8 cellular contexts compared by ENCODE assay signal in genomic region chr14:30214456-30215090, GRCh38.
DNase-seq lines count a peak whose midpoint lies in the region; ATAC-seq, FAIRE-seq and TF ChIP-seq lines count a peak whose summit lies in the region.

No MANE protein-coding gene starts in this region.

- intact Hi-C loops in HepG2 (cut with micrococcal nuclease; ENCODE audit: unreplicated experiment), result loop anchor here (1.0 kb wide), 4 partner anchors 229 to 1463 kb away; no protein-coding TSS in a partner anchor

- POLR2A ChIA-PET in HepG2 (lab: Yijun Ruan, JAX), result no interaction called here

- TF ChIP-seq EP300 in HepG2 (IDR thresholded peaks at IDR 0.05; ENCODE audit: low read depth in 2 of 2, low read length in 2 of 2) (no peak), HepG2 (CRISPR knock-in tag; IDR thresholded peaks at IDR 0.05; ENCODE audit: borderline replicate concordance) (no peak)

- TF ChIP-seq CTCF in HepG2 (CRISPR knock-in tag; IDR thresholded peaks at IDR 0.05), result peak; percentile 87

- TF ChIP-seq RAD21 in HepG2 (CRISPR knock-in tag; IDR thresholded peaks at IDR 0.05), result peak; percentile 79

- H3K36me3 ChIP-seq in HepG2 (replicated peaks in 1 of 2; ENCODE audit: control insufficient read depth in 1 of 2, insufficient read depth in 2 of 2, low read length in 2 of 2), result no peaks in the 10 kb centered on the region

- ATAC-seq in HepG2 (peak; percentile 91), HG02852 (IDR thresholded peaks at IDR 0.05; ENCODE audit: unreplicated experiment) (no peak), GM18520 (IDR thresholded peaks at IDR 0.05; ENCODE audit: unreplicated experiment) (no peak)

- H3K4me2 ChIP-seq in HepG2 (ENCODE audit: low read depth, low read length), result no peak overlapping the region

- BruUV-seq in HepG2 (replicated peaks; lab: Mats Ljungman, UMichigan), result no TSS peak

- H3K27ac ChIP-seq in HepG2 (ENCODE audit: extremely low read length, insufficient read depth, low read length), result no peak overlapping the region

- H2AFZ ChIP-seq in HepG2 (ENCODE audit: low read length), result no peak overlapping the region

- DNase-seq in ELR (ENCODE audit: low read depth) (peak; percentile 78), HPDE6-E6E7 (ENCODE audit: extremely low spot score) (peak; percentile 35), NCI-H748 treated with DMSO at 0.1 percent for 48 hours (lab: John Stamatoyannopoulos, UW) (peak; percentile 76), cerebellar cortex (ENCODE audit: low spot score) (peak; percentile 35), HepG2 (ENCODE audit: low spot score) (peak; percentile 75)
- DNase-seq in effector CD8-positive, alpha-beta T cell (lab: John Stamatoyannopoulos, UW), result no peak

- no peaks in the 10 kb centered on the region for H3K9me3 ChIP-seq in HepG2 (ENCODE audit: low read length)

- no peak overlapping the region for H3K4me3 ChIP-seq in HepG2 (replicated peaks in 1 of 3; ENCODE audit: insufficient read depth in 1 of 3, low read depth in 2 of 3, low read length in 3 of 3)

- no peaks in the 10 kb centered on the region for H3K27me3 ChIP-seq in HepG2 (ENCODE audit: control insufficient read depth in 1 of 2, insufficient read depth in 2 of 2, low read length in 2 of 2)

- H3K9ac ChIP-seq in HepG2 (ENCODE audit: insufficient read depth, low read depth, low read length), result no peak overlapping the region

- in situ Hi-C loops in HepG2 (cut with HindIII; ENCODE audit: extremely low pct_ligation_motif_present, low pct_unique_long_range_greater_than_20kb), result loop anchor here (5.0 to 10.0 kb wide), 3 partner anchors 662 to 1457 kb away; no protein-coding TSS in a partner anchor

- whole genome bisulfite sequencing in HepG2 (ENCODE audit: low lambda C conversion rate), result 0% methylated on average over 2 of the region's 2 CpGs

- CTCF ChIA-PET in HepG2 (lab: Yijun Ruan, JAX; ENCODE audit: low intra/inter-chr PET ratio, low total read pairs), result interaction anchor here (0.6 to 2.5 kb wide), 5 partner anchors 666 to 1463 kb away, joined by 3 to 29 read pairs (median 17); no protein-coding TSS in a partner anchor

- no peak for TF ChIP-seq POLR2A in HepG2 (IDR thresholded peaks at IDR 0.05; ENCODE audit: insufficient read depth in 1 of 2, low read depth in 2 of 2, low read length in 2 of 2)

- H3K4me1 ChIP-seq in HepG2 (ENCODE audit: insufficient read depth, low read length), result no peaks in the 10 kb centered on the region

- no peaks in the 10 kb centered on the region for H3K79me2 ChIP-seq in HepG2 (ENCODE audit: insufficient read depth, low read length)

- no peaks in the 10 kb centered on the region for H4K20me1 ChIP-seq in HepG2 (ENCODE audit: insufficient read depth, low read length)

- FAIRE-seq in HepG2 (lab: Jason Lieb, UNC), result peak; percentile 97

TF ChIP-seq in HepG2, 621 proteins besides CTCF, POLR2A, EP300 and RAD21:
- TF ChIP-seq ZSCAN30 (CRISPR knock-in tag; IDR thresholded peaks at IDR 0.05) (peak; percentile 44; the same call in 1 of the 2 replicates), ZBTB25 (CRISPR knock-in tag; IDR thresholded peaks at IDR 0.05) (0 out of 2 replicates have a peak, but pooled peaks have one; percentile 22), MEIS2 (CRISPR knock-in tag; IDR thresholded peaks at IDR 0.05) (0 out of 2 replicates have a peak, but pooled peaks have one; percentile 25), EEA1 (CRISPR knock-in tag; IDR thresholded peaks at IDR 0.05; ENCODE audit: borderline replicate concordance) (no peak), SMC3 (IDR thresholded peaks at IDR 0.05; ENCODE audit: low read length) (peak; percentile 85), ZNF75D (CRISPR knock-in tag; IDR thresholded peaks at IDR 0.05; ENCODE audit: borderline replicate concordance) (0 out of 2 replicates have a peak, but pooled peaks have one; percentile 61), STAG1 (CRISPR knock-in tag; IDR thresholded peaks at IDR 0.05) (peak; percentile 95), PATZ1 (CRISPR knock-in tag; IDR thresholded peaks at IDR 0.05) (no peak), GMEB2 (CRISPR knock-in tag; IDR thresholded peaks at IDR 0.05; ENCODE audit: low read depth) (no peak), ZNF605 (CRISPR knock-in tag; IDR thresholded peaks at IDR 0.05) (no peak)
- TF ChIP-seq, protein P1, sequence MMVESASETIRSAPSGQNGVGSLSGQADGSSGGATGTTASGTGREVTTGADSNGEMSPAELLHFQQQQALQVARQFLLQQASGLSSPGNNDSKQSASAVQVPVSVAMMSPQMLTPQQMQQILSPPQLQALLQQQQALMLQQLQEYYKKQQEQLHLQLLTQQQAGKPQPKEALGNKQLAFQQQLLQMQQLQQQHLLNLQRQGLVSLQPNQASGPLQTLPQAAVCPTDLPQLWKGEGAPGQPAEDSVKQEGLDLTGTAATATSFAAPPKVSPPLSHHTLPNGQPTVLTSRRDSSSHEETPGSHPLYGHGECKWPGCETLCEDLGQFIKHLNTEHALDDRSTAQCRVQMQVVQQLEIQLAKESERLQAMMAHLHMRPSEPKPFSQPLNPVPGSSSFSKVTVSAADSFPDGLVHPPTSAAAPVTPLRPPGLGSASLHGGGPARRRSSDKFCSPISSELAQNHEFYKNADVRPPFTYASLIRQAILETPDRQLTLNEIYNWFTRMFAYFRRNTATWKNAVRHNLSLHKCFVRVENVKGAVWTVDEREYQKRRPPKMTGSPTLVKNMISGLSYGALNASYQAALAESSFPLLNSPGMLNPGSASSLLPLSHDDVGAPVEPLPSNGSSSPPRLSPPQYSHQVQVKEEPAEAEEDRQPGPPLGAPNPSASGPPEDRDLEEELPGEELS (CRISPR knock-in tag; IDR thresholded peaks at IDR 0.05), result 0 out of 2 replicates have a peak, but pooled peaks have one; percentile 6
